In the genomic region with DNA sequence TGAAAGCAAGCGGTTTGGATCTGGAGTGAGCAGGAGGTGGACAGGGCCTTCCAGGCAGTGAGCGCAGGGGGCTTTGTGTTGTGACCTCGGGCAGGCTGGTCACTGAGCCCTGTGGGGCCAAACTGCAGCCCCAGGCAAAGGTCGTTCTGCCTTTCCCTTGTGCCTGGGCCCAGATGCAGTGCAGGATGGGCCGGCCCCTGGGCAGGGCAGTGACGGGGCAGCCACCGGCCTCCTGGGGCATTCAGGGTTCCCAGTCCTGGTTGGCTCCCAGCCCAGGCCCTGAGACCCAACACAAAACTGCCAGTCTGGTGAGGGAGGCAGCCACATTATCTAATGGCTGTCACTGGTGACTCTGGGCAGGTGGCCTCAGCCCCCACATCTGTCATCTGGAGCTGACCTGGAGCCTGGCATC, we compare ENCODE assay signal across 14 cellular contexts. TPM values are rescaled to one million over a fixed set of nuclear protein-coding genes. Genes with fewer than 3 reads are reported as not detected.
A peak's percentile ranks its signal among the peaks of the same experiment; 100 is the strongest.
DNase-seq lines count a peak whose midpoint lies in the region; ATAC-seq, FAIRE-seq and TF ChIP-seq lines count a peak whose summit lies in the region.
"Had no signal": no experiment of that assay in that cellular context is flagged by ENCODE, and none has a peak within 500 bp of the region (broad histone marks: within the 10 kb centered on the region; RNA-seq: fewer than 3 reads in every experiment).

No MANE protein-coding gene starts in this region.

- peak overlapping the region; percentile 78 for H3K4me3 Mint-ChIP-seq in activated CD4-positive, alpha-beta T cell treated with anti-CD3 and anti-CD28 coated beads for 36 hours
- H3K4me3 Mint-ChIP-seq: endodermal cell, GM23338 had no signal

- peaks cover 6% of the 10 kb centered on the region for H3K79me1 ChIP-seq in neuronal stem cell (ENCODE audit: low read depth, low read length)

- no peak for FAIRE-seq in GM12878 (lab: Jason Lieb, UNC)
- FAIRE-seq: A549 had no signal

- H3K9me3 Mint-ChIP-seq in activated CD4-positive, alpha-beta T cell treated with anti-CD3 and anti-CD28 coated beads for 36 hours (ENCODE audit: low read depth) = no peaks in the 10 kb centered on the region
- H3K9me3 Mint-ChIP-seq: endodermal cell, GM23338 had no signal

- in situ Hi-C loops in GM12878 (cut with MboI) = no loop called here

- H3K9me3 ChIP-seq in GM12878 (replicated peaks; ENCODE audit: control insufficient read depth, insufficient read depth, low read length) (no peaks in the 10 kb centered on the region), neuronal stem cell (replicated peaks in 1 of 2; ENCODE audit: control insufficient read depth in 2 of 2, insufficient read depth in 1 of 2, low read depth in 1 of 2, low read length in 2 of 2) (no peaks in the 10 kb centered on the region)
- H3K9me3 ChIP-seq: A549, uterus had no signal

- no peaks in the 10 kb centered on the region for H4K20me1 ChIP-seq in GM12878 (ENCODE audit: control insufficient read depth, insufficient read depth)

- no peak overlapping the region for H2BK15ac ChIP-seq in neuronal stem cell (ENCODE audit: low read length)

- no peak overlapping the region for H3K18ac ChIP-seq in neuronal stem cell (ENCODE audit: low read length)

- H3K27me3 ChIP-seq in GM12878 (replicated peaks in 1 of 2; ENCODE audit: control insufficient read depth in 2 of 2, insufficient read depth in 2 of 2, low read length in 1 of 2) (no peaks in the 10 kb centered on the region), neuronal stem cell (ENCODE audit: control insufficient read depth in 3 of 3, insufficient read depth in 3 of 3, low read depth in 1 of 3, low read length in 3 of 3) (no peaks in the 10 kb centered on the region)
- H3K27me3 ChIP-seq: uterus had no signal

- H3K14ac ChIP-seq in neuronal stem cell (ENCODE audit: low read length) = peak overlapping the region; percentile 56

- peak overlapping the region; percentile 48 for H3K4me3 ChIP-seq in Jurkat, Clone E6-1 (ENCODE audit: low read length)
- H3K4me3 ChIP-seq in GM12878 = peak overlapping the region; percentile 59
- H3K4me3 ChIP-seq in neuronal stem cell (ENCODE audit: low read length in 2 of 2) = no peak overlapping the region
- H3K4me3 ChIP-seq: A549, GM23338, uterus had no signal

- BruUV-seq in GM12878 (replicated peaks; lab: Mats Ljungman, UMichigan) = no TSS peak

- TF ChIP-seq POLR2A in GM12878 (IDR thresholded peaks at IDR 0.05; ENCODE audit: low read depth, low read length) = no peak

- POLR2A ChIA-PET in activated CD4-positive, alpha-beta T cell treated with anti-CD3 and anti-CD28 coated beads for 36 hours (lab: Charles Lee) = no interaction called here
- POLR2A ChIA-PET in GM12878 (lab: Charles Lee) = interaction anchor here (0.6 to 1.0 kb wide), 2 partner anchors 26 to 688 kb away, joined by 4 to 5 read pairs; no protein-coding TSS in a partner anchor

- H3K4me2 ChIP-seq in GM12878 (ENCODE audit: control insufficient read depth, insufficient read depth) (peak overlapping the region; percentile 96), neuronal stem cell (ENCODE audit: insufficient read depth, low read length, poor library complexity, severe bottlenecking) (no peak overlapping the region)
- H3K4me2 ChIP-seq: GM23338 had no signal

- H3K79me2 ChIP-seq in GM12878 (ENCODE audit: control insufficient read depth, insufficient read depth, low read length) = peaks cover 64% of the 10 kb centered on the region

- TF ChIP-seq RAD21 in GM12878 (IDR thresholded peaks at IDR 0.05; ENCODE audit: insufficient read depth, low read depth, low read length) = no peak

- no peak overlapping the region for H2AFZ ChIP-seq in GM12878 (ENCODE audit: control insufficient read depth, low read depth, low read length)
- H2AFZ ChIP-seq in neuronal stem cell (ENCODE audit: low read length) = no peak overlapping the region
- H2AFZ ChIP-seq: GM23338 had no signal

- no peak overlapping the region for H2BK12ac ChIP-seq in neuronal stem cell (ENCODE audit: low read length)

- TF ChIP-seq CTCF in GM12878 (IDR thresholded peaks at IDR 0.05 in 2 of 3, conservative IDR thresholded peaks at IDR 0.05 in 1 of 3; ENCODE audit: control insufficient read depth in 2 of 3, extremely low read depth in 1 of 3, insufficient read depth in 1 of 3, low read depth in 3 of 3, low read length in 3 of 3) = no peak

- intact Hi-C loops in activated CD4-positive, alpha-beta T cell treated with anti-CD3 and anti-CD28 coated beads for 36 hours (cut with DNase I, micrococcal nuclease) = loop anchor here (1.0 to 5.0 kb wide), 4 partner anchors 12 to 1099 kb away; partner anchors contain the start of genes BUD31 (in 2 of the 2), PDAP1 (in 2 of the 2), ARPC1A (in 1 of the 2) and BRI3 (in 1 of the 2)
- intact Hi-C loops in GM12878 (cut with micrococcal nuclease; ENCODE audit: unreplicated experiment) = loop anchor here (2.0 kb wide), 1 partner anchor 27 kb away; the partner anchor contains the start of genes BUD31 and PDAP1

- TF ChIP-seq EP300 in GM12878 (IDR thresholded peaks at IDR 0.05; ENCODE audit: borderline replicate concordance in 1 of 2, control insufficient read depth in 1 of 2, low read depth in 2 of 2, low read length in 2 of 2) = no peak

- no peak for DNase-seq in activated CD4-positive, alpha-beta T cell treated with anti-CD3 and anti-CD28 coated beads for 36 hours
- DNase-seq in activated CD4-positive, alpha-beta T cell treated with anti-CD3 and anti-CD28 coated beads for 4 hours = no peak
- no peak for DNase-seq in Jurkat, Clone E6-1 (ENCODE audit: low read depth, low spot score)
- DNase-seq in GM12878 (ENCODE audit: low read depth, low spot score) (no peak), neuronal stem cell (ENCODE audit: low spot score) (no peak), glomerular visceral epithelial cell (ENCODE audit: extremely low spot score) (no peak), SKM-1 (lab: John Stamatoyannopoulos, UW; ENCODE audit: unreplicated experiment) (no peak)
- DNase-seq: DMS53, endodermal cell, NCI-H2171 treated with DMSO at 0.1 percent for 48 hours, uterus had no signal

- H2BK120ac ChIP-seq in neuronal stem cell (ENCODE audit: low read depth, low read length) = peak overlapping the region; percentile 81

- no peak for ATAC-seq in activated CD4-positive, alpha-beta T cell treated with anti-CD3 and anti-CD28 coated beads for 36 hours
- no peak for ATAC-seq in GM12878
- no peak for ATAC-seq in HG03045 (IDR thresholded peaks at IDR 0.05; ENCODE audit: unreplicated experiment)
- ATAC-seq: GM23338 had no signal

- peak overlapping the region; percentile 96 for H3K27ac Mint-ChIP-seq in activated CD4-positive, alpha-beta T cell treated with anti-CD3 and anti-CD28 coated beads for 36 hours

- no peak overlapping the region for H4K8ac ChIP-seq in neuronal stem cell (ENCODE audit: low read depth, low read length)

- H3K4me1 Mint-ChIP-seq in activated CD4-positive, alpha-beta T cell treated with anti-CD3 and anti-CD28 coated beads for 36 hours = peaks cover 64% of the 10 kb centered on the region

- H3K4me1 ChIP-seq in GM12878 (ENCODE audit: control insufficient read depth, insufficient read depth, low read length) (peaks cover 39% of the 10 kb centered on the region), neuronal stem cell (ENCODE audit: control insufficient read depth in 2 of 2, insufficient read depth in 1 of 2, low read depth in 1 of 2, low read length in 2 of 2) (peaks cover 0 to 11% of the 10 kb centered on the region in 2 donors)

- H4K91ac ChIP-seq in neuronal stem cell (ENCODE audit: low read depth, low read length, poor library complexity) = no peak overlapping the region

- no peaks in the 10 kb centered on the region for H3K27me3 Mint-ChIP-seq in activated CD4-positive, alpha-beta T cell treated with anti-CD3 and anti-CD28 coated beads for 36 hours

- H2BK5ac ChIP-seq in neuronal stem cell (ENCODE audit: low read length) = no peak overlapping the region

- H3K23ac ChIP-seq in neuronal stem cell (ENCODE audit: low read depth, low read length, poor library complexity) = no peak overlapping the region

- H3K36me3 ChIP-seq in GM12878 (ENCODE audit: control insufficient read depth in 2 of 2, insufficient read depth in 2 of 2, low read length in 1 of 2) = peaks cover 7 to 15% of the 10 kb centered on the region in 2 experiments
- peaks cover 3 to 8% of the 10 kb centered on the region in 2 donors for H3K36me3 ChIP-seq in neuronal stem cell (replicated peaks in 1 of 2; ENCODE audit: control insufficient read depth in 2 of 2, insufficient read depth in 2 of 2, low read length in 2 of 2)
- H3K36me3 ChIP-seq: uterus had no signal

- H3K4ac ChIP-seq in neuronal stem cell (ENCODE audit: low read length) = no peak overlapping the region

- SMC1A ChIA-PET in GM12878 (lab: Charles Lee; ENCODE audit: uncharacterized antibody, unreplicated experiment) = interaction anchor here (1.7 kb wide), 1 partner anchor 27 kb away, joined by 3 read pairs; the partner anchor contains the start of genes BUD31 and PDAP1

- H3K27ac ChIP-seq in GM12878 (ENCODE audit: control insufficient read depth, insufficient read depth) (peak overlapping the region; percentile 100), neuronal stem cell (replicated peaks; ENCODE audit: low read length) (no peak overlapping the region)
- H3K27ac ChIP-seq: uterus had no signal

- CTCF ChIA-PET in activated CD4-positive, alpha-beta T cell treated with anti-CD3 and anti-CD28 coated beads for 36 hours (lab: Charles Lee) = no interaction called here
- CTCF ChIA-PET in GM12878 (lab: Yijun Ruan, JAX) = no interaction called here

- WGBS in GM12878 (ENCODE audit: insufficient coverage, insufficient replicate concordance, low lambda C conversion rate, missing lambda C conversion rate) = 79% methylated on average over 7 of the region's 7 CpGs
- no CpG with 5 or more reads among the region's 7 CpGs for WGBS in neuronal stem cell (ENCODE audit: extremely low coverage in 2 of 2, insufficient read length in 2 of 2, insufficient replicate concordance in 1 of 2), 2 donors

- RAD21 ChIA-PET in GM12878 (lab: Charles Lee; ENCODE audit: unreplicated experiment) = no interaction called here

- H2AK5ac ChIP-seq in neuronal stem cell (ENCODE audit: low read depth, low read length) = no peak overlapping the region

- peak overlapping the region; percentile 95 for H3K9ac ChIP-seq in GM12878 (ENCODE audit: control insufficient read depth, insufficient read depth, low read length)
- H3K9ac ChIP-seq in neuronal stem cell (ENCODE audit: low read depth, low read length, poor library complexity) = no peak overlapping the region

- peaks cover 52% of the 10 kb centered on the region for H3K36me3 Mint-ChIP-seq in activated CD4-positive, alpha-beta T cell treated with anti-CD3 and anti-CD28 coated beads for 36 hours (ENCODE audit: low read depth)

RNA-seq across cellular contexts. Expression of gene ARPC1B, which starts 7.1 kb away (rescaled TPM):
- 100 to 1,000 TPM; 318 to 326 TPM for total RNA-seq in activated CD4-positive, alpha-beta T cell treated with anti-CD3 and anti-CD28 coated beads for 36 hours
- polyA plus RNA-seq in Jurkat, Clone E6-1 (2012; ENCODE audit: insufficient read depth, insufficient read length) = 235 TPM
- 141 and 182 TPM in 2 replicates for total RNA-seq in GM12878 (2013; cell fraction: nucleolus; rRNA removed)
- total RNA-seq in GM12878 (2014; rRNA removed) (719 and 762 TPM in 2 replicates), GM12878 (2014; rRNA removed; fragmentation: Illumina TruSeq; extraction: Trizol) (170 and 199 TPM in 2 replicates), GM12878 (2021) (368 and 403 TPM in 2 replicates)
- polyA plus RNA-seq in GM12878 (2011; ENCODE audit: low read depth) = 363 TPM
- polyA plus RNA-seq in GM12878 (2011; rRNA removed) (314 and 406 TPM in 2 replicates), GM12878 (2014; fragmentation: Illumina TruSeq; extraction: Trizol) (91.0 and 148 TPM in 2 replicates), GM12878 (2014; fragmentation: Nextera tagmentation; extraction: Ambion mirVana) (100 to 1,000 TPM in 1 of 2 experiments, 10 to 100 TPM in 1; 14.1 to 135 TPM), GM12878 (2014; rRNA removed) (628 and 811 TPM in 2 replicates), GM12878 (2016; fragmentation: Nextera tagmentation; extraction: Ambion mirVana) (100 to 1,000 TPM; 577 to 598 TPM)
- 858 and 1,050 TPM in 2 replicates for polyA plus RNA-seq in GM12878 (2011; cell fraction: cytosol; rRNA removed)
- 603 and 732 TPM in 2 replicates for polyA plus RNA-seq in GM12878 (2011; cell fraction: nucleus; rRNA removed)
- 639 and 642 TPM in 2 replicates for polyA plus RNA-seq in GM12878 (2012)
- 194 and 384 TPM in 2 replicates for polyA minus RNA-seq in GM12878 (2011; rRNA and poly(A)+ RNA removed)
- 199 and 205 TPM in 2 replicates for polyA minus RNA-seq in GM12878 (2011; cell fraction: cytosol; rRNA and poly(A)+ RNA removed)
- polyA minus RNA-seq in GM12878 (2011; cell fraction: nucleus; rRNA and poly(A)+ RNA removed) = 112 and 162 TPM in 2 replicates
- polyA plus RNA-seq in neuronal stem cell (2013, experiment 1 of 2) = 33.4 TPM
- polyA plus RNA-seq in neuronal stem cell (2013, experiment 2 of 2) = 32.0 TPM

RNA-seq across cellular contexts. Expression of gene PDAP1, which starts 26.7 kb away (rescaled TPM):
- 100 to 1,000 TPM; 171 TPM for total RNA-seq in activated CD4-positive, alpha-beta T cell treated with anti-CD3 and anti-CD28 coated beads for 36 hours
- polyA plus RNA-seq in Jurkat, Clone E6-1 (2012; ENCODE audit: insufficient read depth, insufficient read length) = 281 TPM
- 9.5 and 11.1 TPM in 2 replicates for total RNA-seq in GM12878 (2013; cell fraction: nucleolus; rRNA removed)
- total RNA-seq in GM12878 (2014; rRNA removed) (35.9 and 37.8 TPM in 2 replicates), GM12878 (2014; rRNA removed; fragmentation: Illumina TruSeq; extraction: Trizol) (94.9 and 107 TPM in 2 replicates), GM12878 (2021) (111 and 114 TPM in 2 replicates)
- 68.1 TPM for polyA plus RNA-seq in GM12878 (2011; ENCODE audit: low read depth)
- polyA plus RNA-seq in GM12878 (2011; rRNA removed) (30.5 and 48.4 TPM in 2 replicates), GM12878 (2014; fragmentation: Illumina TruSeq; extraction: Trizol) (132 and 200 TPM in 2 replicates), GM12878 (2014; fragmentation: Nextera tagmentation; extraction: Ambion mirVana) (10 to 100 TPM in 1 of 2 experiments, 1 to 10 TPM in 1; 6.6 to 13.8 TPM), GM12878 (2014; rRNA removed) (60.6 and 76.4 TPM in 2 replicates), GM12878 (2016; fragmentation: Nextera tagmentation; extraction: Ambion mirVana) (100 to 1,000 TPM in 1 of 2 experiments, 10 to 100 TPM in 1; 99.1 to 107 TPM)
- polyA plus RNA-seq in GM12878 (2011; cell fraction: cytosol; rRNA removed) = 28.5 and 38.4 TPM in 2 replicates
- 19.5 and 39.0 TPM in 2 replicates for polyA plus RNA-seq in GM12878 (2011; cell fraction: nucleus; rRNA removed)
- polyA plus RNA-seq in GM12878 (2012) = 94.4 and 117 TPM in 2 replicates
- 10.3 and 46.3 TPM in 2 replicates for polyA minus RNA-seq in GM12878 (2011; rRNA and poly(A)+ RNA removed)
- polyA minus RNA-seq in GM12878 (2011; cell fraction: cytosol; rRNA and poly(A)+ RNA removed) = 8.9 and 9.8 TPM in 2 replicates
- 2.7 and 8.7 TPM in 2 replicates for polyA minus RNA-seq in GM12878 (2011; cell fraction: nucleus; rRNA and poly(A)+ RNA removed)
- 126 TPM for polyA plus RNA-seq in neuronal stem cell (2013, experiment 1 of 2)
- polyA plus RNA-seq in neuronal stem cell (2013, experiment 2 of 2) = 129 TPM

RNA-seq across cellular contexts. Expression of gene BUD31, which starts 27.1 kb away (rescaled TPM):
- 100 to 1,000 TPM; 140 to 190 TPM for total RNA-seq in activated CD4-positive, alpha-beta T cell treated with anti-CD3 and anti-CD28 coated beads for 36 hours
- polyA plus RNA-seq in Jurkat, Clone E6-1 (2012; ENCODE audit: insufficient read depth, insufficient read length) = 165 TPM
- 18.3 and 21.9 TPM in 2 replicates for total RNA-seq in GM12878 (2013; cell fraction: nucleolus; rRNA removed)
- total RNA-seq in GM12878 (2014; rRNA removed) (107 TPM in 2 replicates), GM12878 (2014; rRNA removed; fragmentation: Illumina TruSeq; extraction: Trizol) (131 and 143 TPM in 2 replicates), GM12878 (2021) (108 and 134 TPM in 2 replicates)
- polyA plus RNA-seq in GM12878 (2011; ENCODE audit: low read depth) = 88.1 TPM
- polyA plus RNA-seq in GM12878 (2011; rRNA removed) (74.2 and 104 TPM in 2 replicates), GM12878 (2014; fragmentation: Illumina TruSeq; extraction: Trizol) (185 and 257 TPM in 2 replicates), GM12878 (2014; fragmentation: Nextera tagmentation; extraction: Ambion mirVana) (100 to 1,000 TPM; 125 to 127 TPM), GM12878 (2014; rRNA removed) (112 and 118 TPM in 2 replicates), GM12878 (2016; fragmentation: Nextera tagmentation; extraction: Ambion mirVana) (100 to 1,000 TPM; 301 to 317 TPM)
- 78.9 and 85.9 TPM in 2 replicates for polyA plus RNA-seq in GM12878 (2011; cell fraction: cytosol; rRNA removed)
- 42.2 and 44.8 TPM in 2 replicates for polyA plus RNA-seq in GM12878 (2011; cell fraction: nucleus; rRNA removed)
- 90.5 and 113 TPM in 2 replicates for polyA plus RNA-seq in GM12878 (2012)
- polyA minus RNA-seq in GM12878 (2011; rRNA and poly(A)+ RNA removed) = 41.5 and 60.5 TPM in 2 replicates
- 21.0 and 24.6 TPM in 2 replicates for polyA minus RNA-seq in GM12878 (2011; cell fraction: cytosol; rRNA and poly(A)+ RNA removed)
- 12.0 and 18.1 TPM in 2 replicates for polyA minus RNA-seq in GM12878 (2011; cell fraction: nucleus; rRNA and poly(A)+ RNA removed)
- 118 TPM for polyA plus RNA-seq in neuronal stem cell (2013, experiment 1 of 2)
- 113 TPM for polyA plus RNA-seq in neuronal stem cell (2013, experiment 2 of 2)

RNA-seq across cellular contexts. Expression of gene ARPC1A, which starts 56.0 kb away (rescaled TPM):
- total RNA-seq in activated CD4-positive, alpha-beta T cell treated with anti-CD3 and anti-CD28 coated beads for 36 hours = 10 to 100 TPM; 52.3 to 65.6 TPM
- 77.9 TPM for polyA plus RNA-seq in Jurkat, Clone E6-1 (2012; ENCODE audit: insufficient read depth, insufficient read length)
- 20.4 and 22.1 TPM in 2 replicates for total RNA-seq in GM12878 (2013; cell fraction: nucleolus; rRNA removed)
- total RNA-seq in GM12878 (2014; rRNA removed) (60.3 and 72.2 TPM in 2 replicates), GM12878 (2014; rRNA removed; fragmentation: Illumina TruSeq; extraction: Trizol) (55.8 and 56.6 TPM in 2 replicates), GM12878 (2021) (71.6 and 81.4 TPM in 2 replicates)
- polyA plus RNA-seq in GM12878 (2011; ENCODE audit: low read depth) = 43.8 TPM
- polyA plus RNA-seq in GM12878 (2011; rRNA removed) (26.4 and 42.3 TPM in 2 replicates), GM12878 (2014; fragmentation: Illumina TruSeq; extraction: Trizol) (53.6 and 72.1 TPM in 2 replicates), GM12878 (2014; fragmentation: Nextera tagmentation; extraction: Ambion mirVana) (100 to 1,000 TPM; 102 to 103 TPM), GM12878 (2014; rRNA removed) (52.1 and 58.1 TPM in 2 replicates), GM12878 (2016; fragmentation: Nextera tagmentation; extraction: Ambion mirVana) (100 to 1,000 TPM; 136 to 152 TPM)
- polyA plus RNA-seq in GM12878 (2011; cell fraction: cytosol; rRNA removed) = 66.1 and 67.0 TPM in 2 replicates
- polyA plus RNA-seq in GM12878 (2011; cell fraction: nucleus; rRNA removed) = 46.8 and 50.3 TPM in 2 replicates
- 46.8 and 51.9 TPM in 2 replicates for polyA plus RNA-seq in GM12878 (2012)
- polyA minus RNA-seq in GM12878 (2011; rRNA and poly(A)+ RNA removed) = 48.4 and 52.9 TPM in 2 replicates
- 15.5 and 18.6 TPM in 2 replicates for polyA minus RNA-seq in GM12878 (2011; cell fraction: cytosol; rRNA and poly(A)+ RNA removed)
- polyA minus RNA-seq in GM12878 (2011; cell fraction: nucleus; rRNA and poly(A)+ RNA removed) = 17.2 and 29.0 TPM in 2 replicates
- 238 TPM for polyA plus RNA-seq in neuronal stem cell (2013, experiment 1 of 2)
- 242 TPM for polyA plus RNA-seq in neuronal stem cell (2013, experiment 2 of 2)

RNA-seq across cellular contexts. Expression of gene PTCD1, which starts 56.9 kb away (rescaled TPM):
- 1 to 10 TPM; 4.7 to 7.7 TPM for total RNA-seq in activated CD4-positive, alpha-beta T cell treated with anti-CD3 and anti-CD28 coated beads for 36 hours
- 11.7 TPM for polyA plus RNA-seq in Jurkat, Clone E6-1 (2012; ENCODE audit: insufficient read depth, insufficient read length)
- total RNA-seq in GM12878 (2013; cell fraction: nucleolus; rRNA removed) = 8.8 and 19.1 TPM in 2 replicates
- total RNA-seq in GM12878 (2014; rRNA removed) (8.2 and 9.7 TPM in 2 replicates), GM12878 (2014; rRNA removed; fragmentation: Illumina TruSeq; extraction: Trizol) (3.3 and 4.5 TPM in 2 replicates), GM12878 (2021) (6.2 and 8.8 TPM in 2 replicates)
- 2.4 TPM for polyA plus RNA-seq in GM12878 (2011; ENCODE audit: low read depth)
- polyA plus RNA-seq in GM12878 (2011; rRNA removed) (3.0 and 4.2 TPM in 2 replicates), GM12878 (2014; fragmentation: Illumina TruSeq; extraction: Trizol) (0.78 and 1.9 TPM in 2 replicates), GM12878 (2014; fragmentation: Nextera tagmentation; extraction: Ambion mirVana) (under 1 TPM; 0.26 to 0.42 TPM), GM12878 (2014; rRNA removed) (7.6 and 8.7 TPM in 2 replicates), GM12878 (2016; fragmentation: Nextera tagmentation; extraction: Ambion mirVana) (1 to 10 TPM; 5.6 to 5.9 TPM)
- 4.4 and 6.9 TPM in 2 replicates for polyA plus RNA-seq in GM12878 (2011; cell fraction: cytosol; rRNA removed)
- polyA plus RNA-seq in GM12878 (2011; cell fraction: nucleus; rRNA removed) = 9.9 and 10.2 TPM in 2 replicates
- polyA plus RNA-seq in GM12878 (2012) = 4.4 and 5.9 TPM in 2 replicates
- 2.8 and 6.6 TPM in 2 replicates for polyA minus RNA-seq in GM12878 (2011; rRNA and poly(A)+ RNA removed)
- 1.2 and 1.7 TPM in 2 replicates for polyA minus RNA-seq in GM12878 (2011; cell fraction: cytosol; rRNA and poly(A)+ RNA removed)
- 3.0 and 4.6 TPM in 2 replicates for polyA minus RNA-seq in GM12878 (2011; cell fraction: nucleus; rRNA and poly(A)+ RNA removed)
- 4.5 TPM for polyA plus RNA-seq in neuronal stem cell (2013, experiment 1 of 2)
- 4.8 TPM for polyA plus RNA-seq in neuronal stem cell (2013, experiment 2 of 2)

Comparison
In these comparisons a context has a peak if more than half of its experiments do, and no peak if none do; other contexts are left out.
1. H3K4me3 ChIP-seq: peak in Jurkat, Clone E6-1 (single experiment) and GM12878 (single experiment); none in neuronal stem cell (0 of 2).